In genomic region chr11:70191495-70192140, GRCh38 we compare ENCODE assay signal across 9 cellular contexts. TPM values are rescaled to one million over a fixed set of nuclear protein-coding genes. Genes with fewer than 3 reads are reported as not detected.
DNase-seq lines count a peak whose midpoint lies in the region; ATAC-seq, FAIRE-seq and TF ChIP-seq lines count a peak whose summit lies in the region.
"Had no signal": no experiment of that assay in that cellular context is flagged by ENCODE, and none has a peak within 500 bp of the region (broad histone marks: within the 10 kb centered on the region; RNA-seq: fewer than 3 reads in every experiment).

No MANE protein-coding gene starts in this region.

- peak; percentile 94 for ATAC-seq in WTC11
- ATAC-seq in HG02588 (IDR thresholded peaks at IDR 0.05; ENCODE audit: unreplicated experiment): no peak
- no peak for ATAC-seq in HG03039 (IDR thresholded peaks at IDR 0.05; ENCODE audit: unreplicated experiment)

- no peak for TF ChIP-seq POLR2A in NB4 (IDR thresholded peaks at IDR 0.05; ENCODE audit: extremely low read depth, insufficient read length)

- peak; percentile 79 for DNase-seq in GM10266 (ENCODE audit: extremely low spot score)
- DNase-seq in NB4 (ENCODE audit: low read depth): peak; percentile 75
- peak; percentile 93 for DNase-seq in WTC11 (ENCODE audit: low spot score)
- peak; percentile 26 for DNase-seq in bronchial epithelial cell (ENCODE audit: low read depth)
- DNase-seq in left kidney (ENCODE audit: low read depth, low spot score): peak; percentile 87
- peak; percentile 30 for DNase-seq in stimulated activated CD8-positive, alpha-beta memory T cell treated with anti-CD3 and anti-CD28 coated beads, Interleukin-15, amount 100 ng/mL, for 1 hour (ENCODE audit: low read depth)

- H3K27me3 ChIP-seq in bronchial epithelial cell (ENCODE audit: control insufficient read depth, insufficient read depth, low read length): no peaks in the 10 kb centered on the region

- H3K27me3 Mint-ChIP-seq in WTC11 (ENCODE audit: low read depth): no peaks in the 10 kb centered on the region

- H3K9me3 Mint-ChIP-seq in WTC11: no peaks in the 10 kb centered on the region; the same call in 1 of the 2 replicates

- TF ChIP-seq CTCF in GM10266 (IDR thresholded peaks at IDR 0.05; ENCODE audit: control insufficient read depth, insufficient read depth, low read depth, missing control alignments) (peak; percentile 90), NB4 (IDR thresholded peaks at IDR 0.05; ENCODE audit: low read depth, low read length) (peak; percentile 86), WTC11 (IDR thresholded peaks at IDR 0.05) (peak; percentile 92), bronchial epithelial cell (IDR thresholded peaks at IDR 0.05; ENCODE audit: insufficient read depth, low read length, severe bottlenecking) (peak; percentile 98)

- H3K36me3 Mint-ChIP-seq in WTC11: no peaks in the 10 kb centered on the region
- H3K36me3 Mint-ChIP-seq: activated naive CD8-positive, alpha-beta T cell had no signal

- POLR2A ChIA-PET in WTC11 (lab: Charles Lee): no interaction called here

- peaks cover 3% of the 10 kb centered on the region for H3K4me1 Mint-ChIP-seq in WTC11

- no peak overlapping the region for H3K27ac Mint-ChIP-seq in WTC11
- H3K27ac Mint-ChIP-seq: activated naive CD8-positive, alpha-beta T cell had no signal

- H3K4me3 Mint-ChIP-seq in WTC11: no peak overlapping the region
- H3K4me3 Mint-ChIP-seq: activated naive CD8-positive, alpha-beta T cell had no signal

- H3K36me3 ChIP-seq in bronchial epithelial cell (ENCODE audit: control insufficient read depth, insufficient read depth, low read length): no peaks in the 10 kb centered on the region

- CTCF ChIA-PET in WTC11 (lab: Charles Lee): interaction anchor here (0.6 to 2.1 kb wide), 40 partner anchors 9 to 299 kb away, joined by 3 to 23 read pairs (median 5); no protein-coding TSS in a partner anchor

- H3K4me3 ChIP-seq in NB4 (ENCODE audit: low read depth, low read length) (no peak overlapping the region), bronchial epithelial cell (ENCODE audit: low read depth, low read length) (no peak overlapping the region)

- no peak for FAIRE-seq in bronchial epithelial cell (lab: Jason Lieb, UNC)

TF ChIP-seq in WTC11, 78 proteins besides CTCF, POLR2A, EP300 and RAD21:
- TF ChIP-seq ZNF512 (CRISPR knock-in tag; IDR thresholded peaks at IDR 0.05; ENCODE audit: borderline replicate concordance) (no peak), ZNF121 (CRISPR knock-in tag; IDR thresholded peaks at IDR 0.05) (peak; percentile 83), HMGXB4 (CRISPR knock-in tag; IDR thresholded peaks at IDR 0.05) (peak; percentile 51; the same call in 1 of the 2 replicates)

RNA-seq across cellular contexts. Expression of gene FADD, which starts 11.5 kb away (rescaled TPM):
- 49.0 to 58.6 TPM (median 53.9 TPM) in 3 replicates for total RNA-seq in WTC11 (2021)
- total RNA-seq in bronchial epithelial cell: 32.4 and 52.1 TPM in 2 replicates

Comparison
In these comparisons a context has a peak if more than half of its experiments do, and no peak if none do; other contexts are left out.
1. DNase-seq: peak in every context shown above with its lines; median percentile 93 in WTC11; 87 in left kidney; 79 in GM10266; 75 in NB4; 30 in stimulated activated CD8-positive, alpha-beta memory T cell treated with anti-CD3 and anti-CD28 coated beads, Interleukin-15, amount 100 ng/mL, for 1 hour; 26 in bronchial epithelial cell.